In genomic region chr3:135131290-135131689, GRCh38 we compare ENCODE assay signal across 7 cellular contexts.
"Had no signal": no experiment of that assay in that cellular context is flagged by ENCODE, and none has a peak within 500 bp of the region (broad histone marks: within the 10 kb centered on the region; RNA-seq: fewer than 3 reads in every experiment).

No MANE protein-coding gene starts in this region.

- H2AFZ ChIP-seq: GM23338 had no signal

- ATAC-seq: GM23338, HepG2 had no signal

- H3K4me3 ChIP-seq: GM23338 had no signal

- H3K27ac ChIP-seq: HL-60 had no signal

- H3K9me3 Mint-ChIP-seq: GM23338, H9 had no signal

- H3K27ac Mint-ChIP-seq: GM23338, H9, IgD-negative memory B cell had no signal

- H3K36me3 Mint-ChIP-seq: IgD-negative memory B cell had no signal

- DNase-seq: H9, HCEC 1CT, KBM-7 had no signal

- H3K4me3 Mint-ChIP-seq: GM23338, H9, IgD-negative memory B cell had no signal

- H3K4me1 Mint-ChIP-seq: GM23338, H9, IgD-negative memory B cell had no signal

- H3K4me2 ChIP-seq: GM23338 had no signal
